ENCODE assay signal across 13 cellular contexts in genomic region chr2:28358668-28359201, GRCh38. TPM values are rescaled to one million over a fixed set of nuclear protein-coding genes. Genes with fewer than 3 reads are reported as not detected.
DNase-seq lines count a peak whose midpoint lies in the region; ATAC-seq, FAIRE-seq and TF ChIP-seq lines count a peak whose summit lies in the region.
"Had no signal": no experiment of that assay in that cellular context is flagged by ENCODE, and none has a peak within 500 bp of the region (broad histone marks: within the 10 kb centered on the region; RNA-seq: fewer than 3 reads in every experiment).

No MANE protein-coding gene starts in this region.

- intact Hi-C loops in IMR-90 (cut with micrococcal nuclease): no loop called here

- peak overlapping the region; percentile 66; the same call in 1 of the 2 replicates for H4K91ac ChIP-seq in IMR-90 (ENCODE audit: insufficient read depth, low read depth, low read length)

- POLR2A ChIA-PET in activated CD4-positive, alpha-beta T cell treated with anti-CD3 and anti-CD28 coated beads, Interleukin-2, amount 10 ng/mL, durations not matched to agents 7 days and 5 days (lab: Charles Lee): no interaction called here
- POLR2A ChIA-PET in IMR-90 (lab: Charles Lee; ENCODE audit: unreplicated experiment): no interaction called here

- no peak overlapping the region for H2AK9ac ChIP-seq in IMR-90 (replicated peaks; ENCODE audit: low read depth, low read length, poor library complexity)

- H3K14ac ChIP-seq in IMR-90 (replicated peaks; ENCODE audit: low read depth, low read length): 0 out of 2 replicates have a peak overlapping the region, but pooled peaks have one; percentile 32

- peaks cover 0 to 4% of the 10 kb centered on the region in 2 experiments; a peak in 1 of 4 replicates for H3K79me1 ChIP-seq in IMR-90 (ENCODE audit: low read depth in 1 of 2, low read length in 2 of 2)

- peak overlapping the region; percentile 49; the same call in 1 of the 2 replicates for H2AK5ac ChIP-seq in IMR-90 (ENCODE audit: low read depth, low read length)

- H3K9me3 ChIP-seq in IMR-90 (ENCODE audit: control insufficient read depth, insufficient read depth, low read length) (no peaks in the 10 kb centered on the region), astrocyte (ENCODE audit: insufficient read depth, low read depth, low read length) (no peaks in the 10 kb centered on the region)
- H3K9me3 ChIP-seq: testis had no signal

- 0 out of 4 replicates have a peak overlapping the region, but pooled peaks of 1 of the 2 experiments have one; percentile 21 for H4K8ac ChIP-seq in IMR-90 (ENCODE audit: low read depth in 2 of 2, low read length in 2 of 2)

- H3K4me1 Mint-ChIP-seq in activated CD4-positive, alpha-beta T cell treated with anti-CD3 and anti-CD28 coated beads, Interleukin-2, amount 10 ng/mL, durations not matched to agents 7 days and 5 days: peaks cover 48% of the 10 kb centered on the region
- H3K4me1 Mint-ChIP-seq in astrocyte (ENCODE audit: low read depth, unreplicated experiment): peaks cover 20% of the 10 kb centered on the region
- H3K4me1 Mint-ChIP-seq in stimulated activated memory B cell treated with anti-CD40 and anti-IgM and Interleukin-4, amounts not matched to agents 10 μg/mL and 1 μg/mL and 100 μg/mL, for 72 hours: peaks cover 24% of the 10 kb centered on the region

- H3K18ac ChIP-seq in IMR-90 (ENCODE audit: low read depth, low read length): no peak overlapping the region

- no peaks in the 10 kb centered on the region for H3K9me3 Mint-ChIP-seq in activated CD4-positive, alpha-beta T cell treated with anti-CD3 and anti-CD28 coated beads, Interleukin-2, amount 10 ng/mL, durations not matched to agents 7 days and 5 days
- no peaks in the 10 kb centered on the region for H3K9me3 Mint-ChIP-seq in astrocyte (ENCODE audit: unreplicated experiment)
- no peaks in the 10 kb centered on the region for H3K9me3 Mint-ChIP-seq in stimulated activated memory B cell treated with anti-CD40 and anti-IgM and Interleukin-4, amounts not matched to agents 10 μg/mL and 1 μg/mL and 100 μg/mL, for 72 hours

- no peak for TF ChIP-seq CTCF in IMR-90 (conservative IDR thresholded peaks at IDR 0.05; ENCODE audit: low read depth, low read length)
- no peak for TF ChIP-seq CTCF in astrocyte (IDR thresholded peaks at IDR 0.05; ENCODE audit: insufficient read depth, low read depth, low read length)

- H2BK15ac ChIP-seq in IMR-90 (ENCODE audit: low read depth, low read length): peak overlapping the region; percentile 27; the same call in 1 of the 3 replicates

- peaks cover 25% of the 10 kb centered on the region for H3K9me1 ChIP-seq in IMR-90 (ENCODE audit: insufficient read depth, low read length)

- no peak for TF ChIP-seq POLR2A in IMR-90 (IDR thresholded peaks at IDR 0.05; ENCODE audit: low read depth, low read length)

- no peak for TF ChIP-seq RAD21 in IMR-90 (IDR thresholded peaks at IDR 0.05; ENCODE audit: low read length)

- H3K9ac ChIP-seq in IMR-90 (ENCODE audit: low read depth, low read length): no peak overlapping the region
- H3K9ac ChIP-seq in astrocyte (ENCODE audit: low read length): no peak overlapping the region

- no peaks in the 10 kb centered on the region for H4K20me1 ChIP-seq in IMR-90 (ENCODE audit: insufficient read depth, low read length)
- H4K20me1 ChIP-seq in astrocyte (ENCODE audit: insufficient read depth, low read length): no peaks in the 10 kb centered on the region

- H3K4me3 ChIP-seq in IMR-90 (ENCODE audit: insufficient read depth, low read depth, low read length): no peak overlapping the region
- H3K4me3 ChIP-seq in astrocyte (ENCODE audit: insufficient read depth, low read depth, low read length): no peak overlapping the region
- H3K4me3 ChIP-seq: cardiac muscle cell, lung, testis had no signal

- no peaks in the 10 kb centered on the region for H3K27me3 Mint-ChIP-seq in activated CD4-positive, alpha-beta T cell treated with anti-CD3 and anti-CD28 coated beads, Interleukin-2, amount 10 ng/mL, durations not matched to agents 7 days and 5 days
- peaks cover 2% of the 10 kb centered on the region for H3K27me3 Mint-ChIP-seq in astrocyte (ENCODE audit: low read depth, unreplicated experiment)
- peaks cover 19% of the 10 kb centered on the region for H3K27me3 Mint-ChIP-seq in stimulated activated memory B cell treated with anti-CD40 and anti-IgM and Interleukin-4, amounts not matched to agents 10 μg/mL and 1 μg/mL and 100 μg/mL, for 72 hours

- H2BK20ac ChIP-seq in IMR-90 (ENCODE audit: low read depth, low read length): peak overlapping the region; percentile 42; the same call in 1 of the 2 replicates

- no CpG with 5 or more reads among the region's 7 CpGs for WGBS in IMR-90 (ENCODE audit: extremely low coverage in 2 of 2, insufficient read length in 1 of 2), 2 experiments

- no TSS peak for BruUV-seq in IMR-90 (replicated peaks; lab: Mats Ljungman, UMichigan)

- H3K4ac ChIP-seq in IMR-90 (ENCODE audit: low read depth, low read length): peak overlapping the region; percentile 58

- H3K36me3 ChIP-seq in IMR-90 (ENCODE audit: control insufficient read depth, insufficient read depth, low read length) (no peaks in the 10 kb centered on the region), astrocyte (ENCODE audit: insufficient read depth, low read length) (no peaks in the 10 kb centered on the region)
- H3K36me3 ChIP-seq: cardiac muscle cell had no signal

- in situ Hi-C loops in IMR-90 (cut with MboI; ENCODE audit: low sequenced_read_pairs): no loop called here

- no peaks in the 10 kb centered on the region for H3K27me3 ChIP-seq in IMR-90 (ENCODE audit: control insufficient read depth, insufficient read depth, low read length)
- no peaks in the 10 kb centered on the region for H3K27me3 ChIP-seq in astrocyte (ENCODE audit: insufficient read depth, low read length)
- H3K27me3 ChIP-seq: cardiac muscle cell, testis had no signal

- DNase-seq in activated CD4-positive, alpha-beta T cell treated with anti-CD3 and anti-CD28 coated beads, Interleukin-2, amount 10 ng/mL, durations not matched to agents 7 days and 5 days: peak; percentile 16
- no peak for DNase-seq in activated CD4-positive, alpha-beta T cell treated with anti-CD3 and anti-CD28 coated beads, Interleukin-2, amount 50 U/mL, for 1 hour
- no peak for DNase-seq in IMR-90
- DNase-seq in astrocyte (ENCODE audit: low read depth): no peak
- no peak for DNase-seq in KG1 (lab: John Stamatoyannopoulos, UW)

- H3K4me3 Mint-ChIP-seq in activated CD4-positive, alpha-beta T cell treated with anti-CD3 and anti-CD28 coated beads, Interleukin-2, amount 10 ng/mL, durations not matched to agents 7 days and 5 days: peak overlapping the region; percentile 62
- no peak overlapping the region for H3K4me3 Mint-ChIP-seq in astrocyte (ENCODE audit: unreplicated experiment)
- peak overlapping the region; percentile 52 for H3K4me3 Mint-ChIP-seq in stimulated activated memory B cell treated with anti-CD40 and anti-IgM and Interleukin-4, amounts not matched to agents 10 μg/mL and 1 μg/mL and 100 μg/mL, for 72 hours

- dilution Hi-C loops in IMR-90 (cut with HindIII; ENCODE audit: low sequenced_read_pairs, unreplicated experiment): no loop called here

- no peaks in the 10 kb centered on the region for H3K79me2 ChIP-seq in astrocyte (ENCODE audit: insufficient read depth, low read length)

- no peak for FAIRE-seq in astrocyte (lab: Jason Lieb, UNC)
- FAIRE-seq: A204.1, frontal cortex had no signal

- peak overlapping the region; percentile 98 for H3K27ac Mint-ChIP-seq in activated CD4-positive, alpha-beta T cell treated with anti-CD3 and anti-CD28 coated beads, Interleukin-2, amount 10 ng/mL, durations not matched to agents 7 days and 5 days
- no peak overlapping the region for H3K27ac Mint-ChIP-seq in astrocyte (ENCODE audit: unreplicated experiment)
- peak overlapping the region; percentile 84 for H3K27ac Mint-ChIP-seq in stimulated activated memory B cell treated with anti-CD40 and anti-IgM and Interleukin-4, amounts not matched to agents 10 μg/mL and 1 μg/mL and 100 μg/mL, for 72 hours

- CTCF ChIA-PET in activated CD4-positive, alpha-beta T cell treated with anti-CD3 and anti-CD28 coated beads, Interleukin-2, amount 10 ng/mL, durations not matched to agents 7 days and 5 days (lab: Charles Lee): no interaction called here
- CTCF ChIA-PET in IMR-90 (lab: Yijun Ruan, JAX): no interaction called here

- H3K4me2 ChIP-seq in IMR-90 (ENCODE audit: low read depth, low read length): no peak overlapping the region
- peak overlapping the region; percentile 35 for H3K4me2 ChIP-seq in astrocyte (ENCODE audit: low read length)

- no peaks in the 10 kb centered on the region for H3K36me3 Mint-ChIP-seq in activated CD4-positive, alpha-beta T cell treated with anti-CD3 and anti-CD28 coated beads, Interleukin-2, amount 10 ng/mL, durations not matched to agents 7 days and 5 days (ENCODE audit: low read depth)
- H3K36me3 Mint-ChIP-seq in astrocyte (ENCODE audit: low read depth, unreplicated experiment): peaks cover 3% of the 10 kb centered on the region
- H3K36me3 Mint-ChIP-seq in stimulated activated memory B cell treated with anti-CD40 and anti-IgM and Interleukin-4, amounts not matched to agents 10 μg/mL and 1 μg/mL and 100 μg/mL, for 72 hours: no peaks in the 10 kb centered on the region

- H3K4me1 ChIP-seq in IMR-90 (ENCODE audit: control insufficient read depth, insufficient read depth, low read length): peaks cover 24% of the 10 kb centered on the region
- peaks cover 23% of the 10 kb centered on the region for H3K4me1 ChIP-seq in astrocyte (ENCODE audit: insufficient read depth, low read length)

- H3K23ac ChIP-seq in IMR-90 (ENCODE audit: low read depth, low read length): peak overlapping the region; percentile 20; the same call in 1 of the 2 replicates

- no peak for ATAC-seq in IMR-90 (ENCODE audit: low read depth)
- ATAC-seq in stimulated activated memory B cell treated with anti-CD40 and anti-IgM and Interleukin-4, amounts not matched to agents 10 μg/mL and 1 μg/mL and 100 μg/mL, for 72 hours: peak; percentile 1
- ATAC-seq in HG03378 (IDR thresholded peaks at IDR 0.05; ENCODE audit: unreplicated experiment): no peak
- ATAC-seq in HG02610 (IDR thresholded peaks at IDR 0.05; ENCODE audit: unreplicated experiment): no peak

- peak overlapping the region; percentile 66 for H2BK120ac ChIP-seq in IMR-90 (ENCODE audit: low read depth, low read length)

- H3K56ac ChIP-seq in IMR-90 (ENCODE audit: extremely low read depth, insufficient read depth, low read length): no peak overlapping the region

- H2BK5ac ChIP-seq in IMR-90 (ENCODE audit: low read depth, low read length, poor library complexity, severe bottlenecking): no peak overlapping the region

- H2AFZ ChIP-seq in IMR-90 (replicated peaks; ENCODE audit: low read length, poor library complexity) (peak overlapping the region; percentile 27), astrocyte (ENCODE audit: low read depth, low read length) (no peak overlapping the region)

- H4K5ac ChIP-seq in IMR-90 (ENCODE audit: low read depth, low read length): no peak overlapping the region

- no peak overlapping the region for H3K27ac ChIP-seq in IMR-90 (ENCODE audit: insufficient read depth, low read length)
- no peak overlapping the region for H3K27ac ChIP-seq in astrocyte (ENCODE audit: low read depth, low read length)
- H3K27ac ChIP-seq: cardiac muscle cell, testis had no signal

RNA-seq across cellular contexts. Expression of gene FOSL2, which starts 33.9 kb away (rescaled TPM):
- 10 to 100 TPM; 39.6 to 47.0 TPM for total RNA-seq in activated CD4-positive, alpha-beta T cell treated with anti-CD3 and anti-CD28 coated beads, Interleukin-2, amount 10 ng/mL, durations not matched to agents 7 days and 5 days
- total RNA-seq in IMR-90 (2012; rRNA removed): 31.4 and 32.2 TPM in 2 replicates
- polyA plus RNA-seq in IMR-90 (2012; rRNA removed): 46.3 and 51.1 TPM in 2 replicates
- 52.1 and 52.3 TPM in 2 replicates for polyA plus RNA-seq in IMR-90 (2012; cell fraction: cytosol; rRNA removed)
- 91.1 and 119 TPM in 2 replicates for polyA plus RNA-seq in IMR-90 (2012; cell fraction: nucleus; rRNA removed; ENCODE audit: low replicate concordance)
- 156 and 158 TPM in 2 replicates for total RNA-seq in astrocyte
